In the genomic region with DNA sequence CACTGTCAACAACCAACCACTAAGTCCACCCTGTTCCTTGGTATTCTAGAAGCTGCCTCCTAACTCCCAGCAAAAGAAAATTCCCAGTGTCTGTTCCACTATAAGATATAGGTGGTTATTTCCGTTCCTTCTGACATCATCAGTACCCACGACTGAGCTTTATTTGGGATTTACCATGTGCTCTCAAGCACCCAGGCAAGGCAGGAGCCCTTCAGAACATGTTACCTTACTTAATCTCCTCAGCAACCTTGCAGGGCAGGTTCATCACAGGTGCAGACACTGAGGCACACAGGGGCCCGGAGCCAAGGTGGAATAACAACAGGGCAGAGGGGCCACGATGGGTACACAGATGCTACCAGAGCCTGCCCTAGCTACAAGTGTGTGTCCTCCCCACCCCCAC, we compare ENCODE assay signal across 36 cellular contexts. TPM values are rescaled to one million over a fixed set of nuclear protein-coding genes. Genes with fewer than 3 reads are reported as not detected.
"Had no signal": no experiment of that assay in that cellular context is flagged by ENCODE, and none has a peak within 500 bp of the region (broad histone marks: within the 10 kb centered on the region; RNA-seq: fewer than 3 reads in every experiment).

No MANE protein-coding gene starts in this region.

- H3K27me3 Mint-ChIP-seq: activated B cell treated with CpG ODN at 0.5 μM for 24 hours; activated CD4-positive, alpha-beta memory T cell treated with anti-CD3 and anti-CD28 coated beads for 36 hours; activated CD4-positive, alpha-beta T cell treated with anti-CD3 and anti-CD28 coated beads, Interleukin-2, amount 10 ng/mL, durations not matched to agents 24 days and 14 days; activated CD8-positive, alpha-beta T cell treated with anti-CD3 and anti-CD28 coated beads for 36 hours; activated naive CD8-positive, alpha-beta T cell treated with anti-CD3 and anti-CD28 coated beads for 36 hours; activated T-cell treated with anti-CD3 and anti-CD28 coated beads, Interleukin-2, amount 50 U/mL, for 24 hours had no signal

- H3K27ac ChIP-seq: adrenal gland, body of pancreas, brain microvascular endothelial cell, breast epithelium, VCaP had no signal

- FAIRE-seq: astrocyte, TTC549 had no signal

- ATAC-seq: activated CD8-positive, alpha-beta T cell treated with anti-CD3 and anti-CD28 coated beads for 36 hours; activated naive CD4-positive, alpha-beta T cell treated with anti-CD3 and anti-CD28 coated beads, Interleukin-2, amount 50 U/mL, for 72 hours; body of pancreas had no signal

- H3K4me3 ChIP-seq: adrenal gland, body of pancreas, breast epithelium had no signal

- H3K27ac Mint-ChIP-seq: activated B cell treated with CpG ODN at 0.5 μM for 24 hours; activated CD4-positive, alpha-beta memory T cell treated with anti-CD3 and anti-CD28 coated beads for 36 hours; activated CD4-positive, alpha-beta T cell treated with anti-CD3 and anti-CD28 coated beads, Interleukin-2, amount 10 ng/mL, durations not matched to agents 24 days and 14 days; activated CD8-positive, alpha-beta T cell treated with anti-CD3 and anti-CD28 coated beads for 36 hours; activated naive CD4-positive, alpha-beta T cell treated with anti-CD3 and anti-CD28 coated beads for 36 hours; activated naive CD8-positive, alpha-beta T cell treated with anti-CD3 and anti-CD28 coated beads for 36 hours; T-helper 1 cell treated with Interleukin-12 subunit alpha and Interleukin-12 subunit beta and Interleukin-4 antibody, amounts not matched to agents 30 μg/mL and 1 μg/mL, for 36 hours; T-helper 2 cell treated with Interferon-gamma antibody and Interleukin-4, amounts not matched to agents 5 μg/mL and 100 μg/mL, for 36 hours had no signal

- H3K9me3 ChIP-seq: adrenal gland, body of pancreas, breast epithelium had no signal

- H3K4me1 ChIP-seq: adrenal gland, body of pancreas, breast epithelium had no signal

- H3K9me3 Mint-ChIP-seq: activated B cell treated with CpG ODN at 0.5 μM for 24 hours; activated CD4-positive, alpha-beta memory T cell treated with anti-CD3 and anti-CD28 coated beads for 36 hours; activated CD4-positive, alpha-beta T cell treated with anti-CD3 and anti-CD28 coated beads, Interleukin-2, amount 10 ng/mL, durations not matched to agents 24 days and 14 days; activated CD8-positive, alpha-beta T cell treated with anti-CD3 and anti-CD28 coated beads for 36 hours; activated naive CD4-positive, alpha-beta T cell treated with anti-CD3 and anti-CD28 coated beads for 36 hours; activated naive CD4-positive, alpha-beta T cell treated with anti-CD3 and anti-CD28 coated beads, Interleukin-2, amount 50 U/mL, for 72 hours; activated naive CD8-positive, alpha-beta T cell treated with anti-CD3 and anti-CD28 coated beads for 36 hours; activated T-cell treated with anti-CD3 and anti-CD28 coated beads, Interleukin-2, amount 50 U/mL, for 24 hours; T-helper 1 cell treated with Interleukin-12 subunit alpha and Interleukin-12 subunit beta and Interleukin-4 antibody, amounts not matched to agents 30 μg/mL and 1 μg/mL, for 36 hours; T-helper 2 cell treated with Interferon-gamma antibody and Interleukin-4, amounts not matched to agents 5 μg/mL and 100 μg/mL, for 36 hours had no signal

- H3K4me3 Mint-ChIP-seq: activated B cell treated with CpG ODN at 0.5 μM for 24 hours; activated CD4-positive, alpha-beta memory T cell treated with anti-CD3 and anti-CD28 coated beads for 36 hours; activated CD4-positive, alpha-beta T cell treated with anti-CD3 and anti-CD28 coated beads, Interleukin-2, amount 10 ng/mL, durations not matched to agents 24 days and 14 days; activated CD8-positive, alpha-beta T cell treated with anti-CD3 and anti-CD28 coated beads for 36 hours; activated naive CD4-positive, alpha-beta T cell treated with anti-CD3 and anti-CD28 coated beads for 36 hours; activated naive CD8-positive, alpha-beta T cell treated with anti-CD3 and anti-CD28 coated beads for 36 hours; activated T-cell treated with anti-CD3 and anti-CD28 coated beads, Interleukin-2, amount 50 U/mL, for 24 hours; T-helper 1 cell treated with Interleukin-12 subunit alpha and Interleukin-12 subunit beta and Interleukin-4 antibody, amounts not matched to agents 30 μg/mL and 1 μg/mL, for 36 hours; T-helper 2 cell treated with Interferon-gamma antibody and Interleukin-4, amounts not matched to agents 5 μg/mL and 100 μg/mL, for 36 hours had no signal

- DNase-seq: activated B cell treated with CpG ODN at 0.5 μM for 24 hours; activated CD4-positive, alpha-beta memory T cell treated with anti-CD3 and anti-CD28 coated beads for 36 hours; activated CD4-positive, alpha-beta T cell treated with anti-CD3 and anti-CD28 coated beads for 4 hours; activated CD4-positive, alpha-beta T cell treated with anti-CD3 and anti-CD28 coated beads, Interleukin-2, amount 10 ng/mL, durations not matched to agents 24 days and 14 days; activated CD4-positive, alpha-beta T cell treated with anti-CD3 and anti-CD28 coated beads, Interleukin-2, amount 50 U/mL, for 1 hour; activated CD4-positive, alpha-beta T cell treated with anti-CD3 and anti-CD28 coated beads, Interleukin-2, amount 50 U/mL, for 4 hours; activated CD4-positive, CD25-positive, alpha-beta regulatory T cell treated with anti-CD3 and anti-CD28 coated beads, Interleukin-2, amount 50 U/mL, for 72 hours; activated CD8-positive, alpha-beta memory T cell treated with anti-CD3 and anti-CD28 coated beads, Interleukin-2, amount 50 U/mL, for 4 hours; activated CD8-positive, alpha-beta T cell treated with anti-CD3 and anti-CD28 coated beads for 36 hours; activated effector memory CD4-positive, alpha-beta T cell treated with anti-CD3 and anti-CD28 coated beads, Interleukin-2, amount 50 U/mL, for 16 hours; activated gamma-delta T cell treated with Interleukin-2 at 50 U/mL for 16 hours; activated naive CD4-positive, alpha-beta T cell; activated naive CD4-positive, alpha-beta T cell treated with anti-CD3 and anti-CD28 coated beads for 36 hours; activated naive CD4-positive, alpha-beta T cell treated with anti-CD3 and anti-CD28 coated beads, Interleukin-2, amount 50 U/mL, for 16 hours; activated naive CD8-positive, alpha-beta T cell treated with anti-CD3 and anti-CD28 coated beads for 36 hours; activated T-cell treated with anti-CD3 and anti-CD28 coated beads, Interleukin-2, amount 50 U/mL, for 24 hours; activated T-cell treated with anti-CD3 and anti-CD28 coated beads, Interleukin-2, amount 50 U/mL, for 48 hours; adrenal gland; amniotic stem cell; aorta; body of pancreas; brain microvascular endothelial cell; central memory CD4-positive, alpha-beta T cell; T-helper 1 cell; T-helper 2 cell; T-helper 9 cell had no signal

- H3K27me3 ChIP-seq: adrenal gland, body of pancreas, brain microvascular endothelial cell, breast epithelium had no signal

RNA-seq across cellular contexts. Expression of gene LY6G6F, which starts 14.3 kb away (rescaled TPM):
- total RNA-seq: activated B cell treated with CpG ODN at 0.5 μM for 24 hours; activated CD4-positive, alpha-beta memory T cell treated with anti-CD3 and anti-CD28 coated beads for 36 hours; activated CD4-positive, alpha-beta T cell treated with anti-CD3 and anti-CD28 coated beads, Interleukin-2, amount 10 ng/mL, durations not matched to agents 24 days and 14 days; activated CD8-positive, alpha-beta memory T cell treated with anti-CD3 and anti-CD28 coated beads for 36 hours; activated CD8-positive, alpha-beta T cell treated with anti-CD3 and anti-CD28 coated beads for 36 hours; activated naive CD4-positive, alpha-beta T cell treated with anti-CD3 and anti-CD28 coated beads for 36 hours; activated naive CD4-positive, alpha-beta T cell treated with anti-CD3 and anti-CD28 coated beads, Interleukin-2, amount 50 U/mL, for 72 hours; activated naive CD8-positive, alpha-beta T cell treated with anti-CD3 and anti-CD28 coated beads for 36 hours; adrenal gland; aorta; astrocyte; body of pancreas; breast epithelium; cardiac septum had no signal
- polyA plus RNA-seq: adrenal gland, aorta had no signal

RNA-seq across cellular contexts. Expression of gene LY6G6D, which starts 22.8 kb away (rescaled TPM):
- total RNA-seq: activated B cell treated with CpG ODN at 0.5 μM for 24 hours; activated CD4-positive, alpha-beta memory T cell treated with anti-CD3 and anti-CD28 coated beads for 36 hours; activated CD4-positive, alpha-beta T cell treated with anti-CD3 and anti-CD28 coated beads, Interleukin-2, amount 10 ng/mL, durations not matched to agents 24 days and 14 days; activated CD8-positive, alpha-beta memory T cell treated with anti-CD3 and anti-CD28 coated beads for 36 hours; activated CD8-positive, alpha-beta T cell treated with anti-CD3 and anti-CD28 coated beads for 36 hours; activated naive CD4-positive, alpha-beta T cell treated with anti-CD3 and anti-CD28 coated beads for 36 hours; activated naive CD4-positive, alpha-beta T cell treated with anti-CD3 and anti-CD28 coated beads, Interleukin-2, amount 50 U/mL, for 72 hours; activated naive CD8-positive, alpha-beta T cell treated with anti-CD3 and anti-CD28 coated beads for 36 hours; adrenal gland; aorta; astrocyte; body of pancreas; breast epithelium; cardiac septum; cerebellum had no signal
- polyA plus RNA-seq: adrenal gland, aorta had no signal
